Comparison of ENCODE assay signal across 25 cellular contexts in the genomic region with DNA sequence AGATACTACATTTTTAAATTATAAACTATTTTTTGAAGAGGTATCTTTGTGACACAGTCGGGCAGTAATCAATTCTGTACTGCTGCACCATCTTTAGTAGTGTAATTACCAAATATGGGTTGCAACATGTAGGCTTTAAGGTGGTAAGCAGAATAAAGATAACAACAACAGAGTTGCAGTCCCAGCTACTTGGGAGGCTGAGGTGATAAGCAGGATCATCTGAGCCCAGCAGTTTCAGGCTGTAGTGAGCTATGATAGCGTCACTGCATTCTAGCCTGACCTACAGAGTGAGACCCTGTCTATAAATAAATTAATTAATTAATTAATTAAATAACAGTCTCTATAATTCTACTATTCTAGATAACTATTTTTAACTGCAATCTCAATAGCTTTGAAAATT. TPM values are rescaled to one million over a fixed set of nuclear protein-coding genes. Genes with fewer than 3 reads are reported as not detected.
DNase-seq lines count a peak whose midpoint lies in the region; ATAC-seq and TF ChIP-seq lines count a peak whose summit lies in the region.
"Had no signal": no experiment of that assay in that cellular context is flagged by ENCODE, and none has a peak within 500 bp of the region (broad histone marks: within the 10 kb centered on the region; RNA-seq: fewer than 3 reads in every experiment).

No MANE protein-coding gene starts in this region.

- no peak for TF ChIP-seq EP300 in gastroesophageal sphincter (IDR thresholded peaks at IDR 0.05)

- H3K27me3 ChIP-seq in gastroesophageal sphincter (no peaks in the 10 kb centered on the region), muscle layer of colon (ENCODE audit: control insufficient read depth in 1 of 2, insufficient read depth in 2 of 2, low read length in 2 of 2) (no peaks in the 10 kb centered on the region)

- ATAC-seq in Right ventricle myocardium superior (ENCODE audit: poor library complexity) = peak; percentile 40
- ATAC-seq in gastroesophageal sphincter = no peak
- ATAC-seq: activated CD8-positive, alpha-beta T cell treated with anti-CD3 and anti-CD28 coated beads, Interleukin-2, amount 10 ng/mL, durations not matched to agents 7 days and 5 days; activated naive CD8-positive, alpha-beta T cell treated with anti-CD3 and anti-CD28 coated beads, Interleukin-2, amount 50 U/mL, for 24 hours; naive thymus-derived CD8-positive, alpha-beta T cell had no signal

- no peaks in the 10 kb centered on the region for H3K9me3 ChIP-seq in gastroesophageal sphincter
- no peaks in the 10 kb centered on the region for H3K9me3 ChIP-seq in muscle layer of colon (ENCODE audit: low read length)
- H3K9me3 ChIP-seq: spleen had no signal

- H3K27ac ChIP-seq in gastroesophageal sphincter (peak overlapping the region; percentile 21 to 98 (median 76)), muscle layer of colon (ENCODE audit: low read depth, low read length) (peak overlapping the region; percentile 1)
- H3K27ac ChIP-seq: RWPE1 had no signal

- TF ChIP-seq POLR2A in gastroesophageal sphincter (IDR thresholded peaks at IDR 0.05) = no peak

- no peak overlapping the region for H3K4me3 ChIP-seq in gastroesophageal sphincter
- H3K4me3 ChIP-seq in muscle layer of colon (ENCODE audit: low read depth in 1 of 2, low read length in 2 of 2) = no peak overlapping the region
- H3K4me3 ChIP-seq: spleen had no signal

- no peak for TF ChIP-seq CTCF in gastroesophageal sphincter (IDR thresholded peaks at IDR 0.05)

- H3K4me1 ChIP-seq in gastroesophageal sphincter = peaks cover 0 to 90% (median 3%) of the 10 kb centered on the region in 3 donors
- H3K4me1 ChIP-seq in muscle layer of colon (ENCODE audit: insufficient read depth, low read length) = peaks cover 61% of the 10 kb centered on the region

- H3K36me3 ChIP-seq in gastroesophageal sphincter (no peaks in the 10 kb centered on the region), muscle layer of colon (ENCODE audit: insufficient read depth, low read length) (no peaks in the 10 kb centered on the region)
- H3K36me3 ChIP-seq: spleen had no signal

- intact Hi-C loops in Right ventricle myocardium superior (cut with DNase I) = no loop called here
- intact Hi-C loops in cardiac septum (cut with DNase I) = no loop called here
- intact Hi-C loops in head of caudate nucleus (cut with DNase I) = no loop called here

- no peak overlapping the region for H3K9ac ChIP-seq in muscle layer of colon (ENCODE audit: low read length)

- DNase-seq in Right ventricle myocardium superior (no peak), cardiac septum (ENCODE audit: low spot score) (no peak), activated gamma-delta T cell (lab: John Stamatoyannopoulos, UW) (no peak), head of caudate nucleus (no peak), iPS-NIHi7 (ENCODE audit: extremely low spot score) (no peak), ecto neural progenitor cell (ENCODE audit: low spot score) (no peak)
- DNase-seq: activated CD8-positive, alpha-beta T cell treated with anti-CD3 and anti-CD28 coated beads, Interleukin-2, amount 10 ng/mL, durations not matched to agents 7 days and 5 days; activated gamma-delta T cell treated with Interleukin-2 at 50 U/mL for 16 hours; activated naive CD8-positive, alpha-beta T cell treated with anti-CD3 and anti-CD28 coated beads, Interleukin-2, amount 50 U/mL, for 24 hours; activated T-cell treated with anti-CD3 and anti-CD28 coated beads for 4 hours; CD4-positive, CD25-positive, alpha-beta regulatory T cell; DND-41; effector memory CD4-positive, alpha-beta T cell; foreskin melanocyte; Kasumi-1; midbrain; naive thymus-derived CD8-positive, alpha-beta T cell; NCI-H146; NCI-H2107; spleen; stimulated activated CD4-positive, alpha-beta T cell treated with anti-CD3 and anti-CD28 coated beads, Interleukin-4, amount 100 ng/mL, for 1 hour; substantia nigra had no signal

- WGBS in gastroesophageal sphincter (ENCODE audit: low coverage in 1 of 2), 2 donors = 9 to 22% methylated on average over 2 of the region's 2 CpGs

RNA-seq across cellular contexts. Expression of a gene that starts 6.0 kb away (rescaled TPM):
- total RNA-seq in Right ventricle myocardium superior (16.9 TPM), cardiac septum (27.3 TPM), gastroesophageal sphincter (100 to 1,000 TPM in 2 of 4 donors, 10 to 100 TPM in 2; 55.1 to 100 (median 89.2) TPM)
- total RNA-seq: naive thymus-derived CD8-positive, alpha-beta T cell had no signal
